ENCODE assay signal across 1 cellular context in genomic region chr21:33951276-33952178, GRCh38.
A peak's percentile ranks its signal among the peaks of the same experiment; 100 is the strongest.
TF ChIP-seq lines count a peak whose summit lies in the region.

No MANE protein-coding gene starts in this region.

TF ChIP-seq in GM12878, 131 proteins besides CTCF, POLR2A, EP300 and RAD21 (continued from another document):
- TF ChIP-seq CUX1 (IDR thresholded peaks at IDR 0.05; ENCODE audit: insufficient replicate concordance, low read depth, low read length): no peak
- TF ChIP-seq ATF3 (IDR thresholded peaks at IDR 0.05; ENCODE audit: borderline replicate concordance, extremely low read depth, low read depth, low read length): no peak
- no peak for TF ChIP-seq GABPA (IDR thresholded peaks at IDR 0.05; ENCODE audit: low read depth)
- no peak for TF ChIP-seq TARDBP (IDR thresholded peaks at IDR 0.05; ENCODE audit: borderline replicate concordance)
- TF ChIP-seq POLR2AphosphoS5 (IDR thresholded peaks at IDR 0.05; ENCODE audit: low read length): no peak
- no peak for TF ChIP-seq TCF12 (IDR thresholded peaks at IDR 0.05; ENCODE audit: low read depth, low read length)
- TF ChIP-seq NR2C1 (IDR thresholded peaks at IDR 0.05): no peak
- no peak for TF ChIP-seq SRF (IDR thresholded peaks at IDR 0.05; ENCODE audit: low read depth in 2 of 2, low read length in 2 of 2)
- TF ChIP-seq RUNX3 (IDR thresholded peaks at IDR 0.05; ENCODE audit: low read length): peak; percentile 32; the same call in 1 of the 2 replicates
- no peak for TF ChIP-seq BMI1 (IDR thresholded peaks at IDR 0.05; ENCODE audit: borderline replicate concordance)
- no peak for TF ChIP-seq ZZZ3 (IDR thresholded peaks at IDR 0.05; ENCODE audit: control insufficient read depth, insufficient read length, low read depth)
- TF ChIP-seq PBX3 (IDR thresholded peaks at IDR 0.05; ENCODE audit: insufficient replicate concordance, low read depth, low read length): no peak
- no peak for TF ChIP-seq PML (IDR thresholded peaks at IDR 0.05; ENCODE audit: low read length)
- peak; percentile 51 for TF ChIP-seq ATF7 (IDR thresholded peaks at IDR 0.05; ENCODE audit: low read depth)
- TF ChIP-seq POLR2AphosphoS2 (IDR thresholded peaks at IDR 0.05; ENCODE audit: low read depth, low read length): no peak
- TF ChIP-seq, protein P1, sequence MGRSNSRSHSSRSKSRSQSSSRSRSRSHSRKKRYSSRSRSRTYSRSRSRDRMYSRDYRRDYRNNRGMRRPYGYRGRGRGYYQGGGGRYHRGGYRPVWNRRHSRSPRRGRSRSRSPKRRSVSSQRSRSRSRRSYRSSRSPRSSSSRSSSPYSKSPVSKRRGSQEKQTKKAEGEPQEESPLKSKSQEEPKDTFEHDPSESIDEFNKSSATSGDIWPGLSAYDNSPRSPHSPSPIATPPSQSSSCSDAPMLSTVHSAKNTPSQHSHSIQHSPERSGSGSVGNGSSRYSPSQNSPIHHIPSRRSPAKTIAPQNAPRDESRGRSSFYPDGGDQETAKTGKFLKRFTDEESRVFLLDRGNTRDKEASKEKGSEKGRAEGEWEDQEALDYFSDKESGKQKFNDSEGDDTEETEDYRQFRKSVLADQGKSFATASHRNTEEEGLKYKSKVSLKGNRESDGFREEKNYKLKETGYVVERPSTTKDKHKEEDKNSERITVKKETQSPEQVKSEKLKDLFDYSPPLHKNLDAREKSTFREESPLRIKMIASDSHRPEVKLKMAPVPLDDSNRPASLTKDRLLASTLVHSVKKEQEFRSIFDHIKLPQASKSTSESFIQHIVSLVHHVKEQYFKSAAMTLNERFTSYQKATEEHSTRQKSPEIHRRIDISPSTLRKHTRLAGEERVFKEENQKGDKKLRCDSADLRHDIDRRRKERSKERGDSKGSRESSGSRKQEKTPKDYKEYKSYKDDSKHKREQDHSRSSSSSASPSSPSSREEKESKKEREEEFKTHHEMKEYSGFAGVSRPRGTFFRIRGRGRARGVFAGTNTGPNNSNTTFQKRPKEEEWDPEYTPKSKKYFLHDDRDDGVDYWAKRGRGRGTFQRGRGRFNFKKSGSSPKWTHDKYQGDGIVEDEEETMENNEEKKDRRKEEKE (IDR thresholded peaks at IDR 0.05): no peak
- no peak for TF ChIP-seq NBN (IDR thresholded peaks at IDR 0.05)
- TF ChIP-seq, protein P2, sequence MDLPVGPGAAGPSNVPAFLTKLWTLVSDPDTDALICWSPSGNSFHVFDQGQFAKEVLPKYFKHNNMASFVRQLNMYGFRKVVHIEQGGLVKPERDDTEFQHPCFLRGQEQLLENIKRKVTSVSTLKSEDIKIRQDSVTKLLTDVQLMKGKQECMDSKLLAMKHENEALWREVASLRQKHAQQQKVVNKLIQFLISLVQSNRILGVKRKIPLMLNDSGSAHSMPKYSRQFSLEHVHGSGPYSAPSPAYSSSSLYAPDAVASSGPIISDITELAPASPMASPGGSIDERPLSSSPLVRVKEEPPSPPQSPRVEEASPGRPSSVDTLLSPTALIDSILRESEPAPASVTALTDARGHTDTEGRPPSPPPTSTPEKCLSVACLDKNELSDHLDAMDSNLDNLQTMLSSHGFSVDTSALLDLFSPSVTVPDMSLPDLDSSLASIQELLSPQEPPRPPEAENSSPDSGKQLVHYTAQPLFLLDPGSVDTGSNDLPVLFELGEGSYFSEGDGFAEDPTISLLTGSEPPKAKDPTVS (IDR thresholded peaks at IDR 0.05; ENCODE audit: low read depth, low read length): no peak
